8 cellular contexts compared by ENCODE assay signal in genomic region chr12:113422030-113422900, GRCh38. TPM values are rescaled to one million over a fixed set of nuclear protein-coding genes. Genes with fewer than 3 reads are reported as not detected.
DNase-seq lines count a peak whose midpoint lies in the region; ATAC-seq and TF ChIP-seq lines count a peak whose summit lies in the region.

Gene SDSL (plus strand): TSS chr12:113422380. CDS start chr12:113427983, 5,603 bp downstream.

- peak within 1 kb of the TSS; percentile 57 for H3K14ac ChIP-seq in trophoblast cell (ENCODE audit: low read length)

- no peaks in the 10 kb centered on the region for H3K36me3 ChIP-seq in heart left ventricle
- H3K36me3 ChIP-seq in trophoblast cell (ENCODE audit: control insufficient read depth in 1 of 2, insufficient read depth in 2 of 2, low read length in 2 of 2) = no peaks in the 10 kb centered on the region

- no peaks in the 10 kb centered on the region for H3K36me3 Mint-ChIP-seq in activated naive CD8-positive, alpha-beta T cell treated with anti-CD3 and anti-CD28 coated beads, Interleukin-2, amount 10 ng/mL, durations not matched to agents 7 days and 5 days

- peak within 1 kb of the TSS; percentile 57 for H4K12ac ChIP-seq in trophoblast cell (ENCODE audit: low read depth, low read length)

- ATAC-seq in GM18909 (IDR thresholded peaks at IDR 0.05; ENCODE audit: poor library complexity, unreplicated experiment) (peak; percentile 86), HG03060 (IDR thresholded peaks at IDR 0.05; ENCODE audit: low read depth, unreplicated experiment) (peak; percentile 84), heart left ventricle (peak; percentile 76 to 95 (median 94))
- ATAC-seq in activated naive CD8-positive, alpha-beta T cell treated with anti-CD3 and anti-CD28 coated beads, Interleukin-2, amount 10 ng/mL, durations not matched to agents 7 days and 5 days (ENCODE audit: low read depth) = peak; percentile 86

- H3K4me2 ChIP-seq in trophoblast cell (ENCODE audit: low read length) = peak within 1 kb of the TSS; percentile 53

- 11 to 20% (median 16%) methylated on average over 13 of the region's 13 CpGs for WGBS in heart left ventricle, 4 donors
- no CpG with 5 or more reads among the region's 13 CpGs for WGBS in trophoblast cell (ENCODE audit: extremely low coverage, insufficient coverage, insufficient read length)

- no peak within 1 kb of the TSS for H2BK5ac ChIP-seq in trophoblast cell (ENCODE audit: low read depth, low read length, poor library complexity)

- H3K4me3 Mint-ChIP-seq in activated naive CD8-positive, alpha-beta T cell treated with anti-CD3 and anti-CD28 coated beads, Interleukin-2, amount 10 ng/mL, durations not matched to agents 7 days and 5 days = peak within 1 kb of the TSS; percentile 94

- POLR2A ChIA-PET in activated naive CD8-positive, alpha-beta T cell treated with anti-CD3 and anti-CD28 coated beads, Interleukin-2, amount 10 ng/mL, durations not matched to agents 7 days and 5 days (lab: Charles Lee) = interaction anchor here (1.0 to 1.1 kb wide), 2 partner anchors 88 to 236 kb away, joined by 3 to 4 read pairs; partner anchors contain the start of gene SLC8B1

- intact Hi-C loops in heart left ventricle (cut with DNase I) = loop anchor here in 8 of 10 donors (5.0 to 10.0 kb wide), 5 partner anchors 107 to 227 kb away; no protein-coding TSS in a partner anchor

- peaks cover 15% of the 10 kb centered on the region for H3K4me1 Mint-ChIP-seq in activated naive CD8-positive, alpha-beta T cell treated with anti-CD3 and anti-CD28 coated beads, Interleukin-2, amount 10 ng/mL, durations not matched to agents 7 days and 5 days

- H3K4ac ChIP-seq in trophoblast cell (ENCODE audit: low read depth, low read length) = peak within 1 kb of the TSS; percentile 38

- no peak within 1 kb of the TSS for H3K23ac ChIP-seq in trophoblast cell (ENCODE audit: low read length)

- H2AK5ac ChIP-seq in trophoblast cell (ENCODE audit: low read length) = peak within 1 kb of the TSS; percentile 16

- peak within 1 kb of the TSS; percentile 19 for H2AFZ ChIP-seq in trophoblast cell (ENCODE audit: insufficient read depth, low read length, poor library complexity)

- H3K4me3 ChIP-seq in heart left ventricle (peak within 1 kb of the TSS in 11 of 12 donors; percentile 43 to 82 (median 58)), trophoblast cell (ENCODE audit: low read depth, low read length) (peak within 1 kb of the TSS; percentile 58)

- DNase-seq in CD1c-positive myeloid dendritic cell (ENCODE audit: extremely low spot score) (peak; percentile 96), NCI-H446 treated with DMSO at 0.1 percent for 48 hours (lab: John Stamatoyannopoulos, UW) (peak; percentile 69), heart left ventricle (peak; percentile 60 to 75 (median 71)), trophoblast cell (peak; percentile 70 to 73), NCI-H1930 (lab: John Stamatoyannopoulos, UW) (no peak)
- DNase-seq in activated naive CD8-positive, alpha-beta T cell treated with anti-CD3 and anti-CD28 coated beads, Interleukin-2, amount 10 ng/mL, durations not matched to agents 7 days and 5 days = peak; percentile 47

- no peaks in the 10 kb centered on the region for H3K27me3 ChIP-seq in heart left ventricle
- H3K27me3 ChIP-seq in trophoblast cell (ENCODE audit: insufficient read depth, low read length) = no peaks in the 10 kb centered on the region

- peak within 1 kb of the TSS; percentile 74 for H4K91ac ChIP-seq in trophoblast cell (ENCODE audit: low read depth, low read length)

- H3K27ac ChIP-seq in heart left ventricle = peak within 1 kb of the TSS in 8 of 12 donors; percentile 58 to 93 (median 72)
- H3K27ac ChIP-seq in trophoblast cell (ENCODE audit: low read depth, low read length) = no peak within 1 kb of the TSS

- peak within 1 kb of the TSS; percentile 62 for H3K9ac ChIP-seq in trophoblast cell (ENCODE audit: low read length)

- H3K18ac ChIP-seq in trophoblast cell (ENCODE audit: low read length) = peak within 1 kb of the TSS; percentile 56

- peak within 1 kb of the TSS; percentile 39 for H2BK120ac ChIP-seq in trophoblast cell (ENCODE audit: insufficient read depth, low read length, poor library complexity)

- peak within 1 kb of the TSS; percentile 92 for H4K8ac ChIP-seq in trophoblast cell (ENCODE audit: low read depth, low read length)

- H3K79me2 ChIP-seq in trophoblast cell (ENCODE audit: control insufficient read depth, insufficient read depth, low read length, poor library complexity) = peaks cover 3% of the 10 kb centered on the region

- H3K79me1 ChIP-seq in trophoblast cell (ENCODE audit: low read length) = peaks cover 4% of the 10 kb centered on the region

- H3K9me3 ChIP-seq in heart left ventricle (no peaks in the 10 kb centered on the region), trophoblast cell (ENCODE audit: insufficient read depth, low read depth, low read length) (no peaks in the 10 kb centered on the region)

- H3K27ac Mint-ChIP-seq in activated naive CD8-positive, alpha-beta T cell treated with anti-CD3 and anti-CD28 coated beads, Interleukin-2, amount 10 ng/mL, durations not matched to agents 7 days and 5 days = peak within 1 kb of the TSS; percentile 97

- no peak for TF ChIP-seq CTCF in heart left ventricle (IDR thresholded peaks at IDR 0.05)

- H2BK12ac ChIP-seq in trophoblast cell (ENCODE audit: low read length) = peak within 1 kb of the TSS; percentile 21

- H3K27me3 Mint-ChIP-seq in activated naive CD8-positive, alpha-beta T cell treated with anti-CD3 and anti-CD28 coated beads, Interleukin-2, amount 10 ng/mL, durations not matched to agents 7 days and 5 days = peaks cover 11% of the 10 kb centered on the region

- H3K4me1 ChIP-seq in heart left ventricle (peaks cover 0 to 28% (median 5%) of the 10 kb centered on the region in 12 donors), trophoblast cell (ENCODE audit: control insufficient read depth in 1 of 2, insufficient read depth in 2 of 2, low read length in 2 of 2) (peaks cover 7 to 10% of the 10 kb centered on the region in 2 experiments)

- H3K9me3 Mint-ChIP-seq in activated naive CD8-positive, alpha-beta T cell treated with anti-CD3 and anti-CD28 coated beads, Interleukin-2, amount 10 ng/mL, durations not matched to agents 7 days and 5 days = no peaks in the 10 kb centered on the region

- TF ChIP-seq POLR2A in heart left ventricle (IDR thresholded peaks at IDR 0.05) = no peak

RNA-seq across cellular contexts. Expression of gene SDSL, which starts in this region (rescaled TPM):
- total RNA-seq in activated naive CD8-positive, alpha-beta T cell treated with anti-CD3 and anti-CD28 coated beads, Interleukin-2, amount 10 ng/mL, durations not matched to agents 7 days and 5 days = 1 to 10 TPM in 1 of 2 experiments, under 1 TPM in 1; 0.85 to 1.2 TPM
- 10 to 100 TPM in 4 of 9 donors, 1 to 10 TPM in 5; 2.6 to 21.0 (median 7.9) TPM for total RNA-seq in heart left ventricle
- polyA plus RNA-seq in heart left ventricle = 1 to 10 TPM; 2.5 to 3.3 TPM
- 1.4 and 1.8 TPM in 2 replicates for polyA plus RNA-seq in trophoblast cell (2013)

Comparison
In these comparisons a context has a peak if more than half of its experiments do, and no peak if none do; other contexts are left out.
1. DNase-seq: peak in CD1c-positive myeloid dendritic cell (single experiment), NCI-H446 treated with DMSO at 0.1 percent for 48 hours (single experiment), activated naive CD8-positive, alpha-beta T cell treated with anti-CD3 and anti-CD28 coated beads, Interleukin-2, amount 10 ng/mL, durations not matched to agents 7 days and 5 days (single experiment), heart left ventricle (5 of 5) and trophoblast cell (2 of 2); none in NCI-H1930 (0 of 2).
2. Peak in every context shown above with its lines, with median percentiles within 50 percentile points of each other: ATAC-seq.